ENCODE assay signal across 12 cellular contexts in genomic region chr15:85403745-85404144, GRCh38. TPM values are rescaled to one million over a fixed set of nuclear protein-coding genes. Genes with fewer than 3 reads are reported as not detected.
DNase-seq lines count a peak whose midpoint lies in the region; ATAC-seq and TF ChIP-seq lines count a peak whose summit lies in the region.
"Had no signal": no experiment of that assay in that cellular context is flagged by ENCODE, and none has a peak within 500 bp of the region (broad histone marks: within the 10 kb centered on the region; RNA-seq: fewer than 3 reads in every experiment).

No MANE protein-coding gene starts in this region.

- ATAC-seq in left lung = peak; percentile 39
- ATAC-seq in GM21619 (IDR thresholded peaks at IDR 0.05; ENCODE audit: unreplicated experiment) = no peak
- no peak for ATAC-seq in body of pancreas

- in situ Hi-C loops in astrocyte of the spinal cord (cut with HindIII; ENCODE audit: low sequenced_read_pairs) = no loop called here

- H3K27ac ChIP-seq in HEK293 (ENCODE audit: extremely low read depth, low read depth, low read length) (no peak overlapping the region), left lung (peak overlapping the region in 1 of 2 donors; percentile 9), body of pancreas (no peak overlapping the region)
- H3K27ac ChIP-seq: C4-2B had no signal

- no peaks in the 10 kb centered on the region for H3K27me3 Mint-ChIP-seq in mesothelial cell of epicardium (ENCODE audit: low read depth)

- POLR2A ChIA-PET in HEK293 (lab: Yijun Ruan, JAX) = interaction anchor here (0.6 to 3.5 kb wide), 4 partner anchors 9 to 67 kb away, joined by 3 to 21 read pairs (median 6); partner anchors contain the start of gene AKAP13

- H3K4me3 Mint-ChIP-seq in mesothelial cell of epicardium = no peak overlapping the region

- H3K27me3 ChIP-seq in left lung (no peaks in the 10 kb centered on the region), body of pancreas (no peaks in the 10 kb centered on the region)

- DNase-seq in AG08395 (ENCODE audit: low spot score) (peak; percentile 36), astrocyte of the spinal cord (ENCODE audit: low read depth, low spot score) (peak; percentile 48), left lung (no peak), mesothelial cell of epicardium (ENCODE audit: low spot score in 2 of 2, unreplicated experiment in 2 of 2) (no peak), iPS-NIHi11 (ENCODE audit: low spot score) (no peak), body of pancreas (no peak)
- DNase-seq: activated CD8-positive, alpha-beta memory T cell treated with anti-CD3 and anti-CD28 coated beads, Interleukin-2, amount 50 U/mL, for 48 hours; NCI-H1417 treated with DMSO at 0.1 percent for 48 hours had no signal

- H3K4me1 ChIP-seq in HEK293 (ENCODE audit: control insufficient read depth, insufficient read depth, low read length) = peaks cover 62% of the 10 kb centered on the region
- peaks cover 45 to 71% of the 10 kb centered on the region in 2 donors for H3K4me1 ChIP-seq in left lung
- H3K4me1 ChIP-seq in body of pancreas = peaks cover 31% of the 10 kb centered on the region

- H3K27ac Mint-ChIP-seq in mesothelial cell of epicardium = no peak overlapping the region

- TF ChIP-seq CTCF in HEK293 (tag by site-specific recombination; IDR thresholded peaks at IDR 0.05) = no peak
- TF ChIP-seq CTCF in astrocyte of the spinal cord (IDR thresholded peaks at IDR 0.05; ENCODE audit: low read depth, low read length) = no peak
- no peak for TF ChIP-seq CTCF in left lung (IDR thresholded peaks at IDR 0.05)
- TF ChIP-seq CTCF in mesothelial cell of epicardium (IDR thresholded peaks at IDR 0.05; ENCODE audit: unreplicated experiment) = no peak
- TF ChIP-seq CTCF in body of pancreas (IDR thresholded peaks at IDR 0.05) = no peak

- H3K9me3 ChIP-seq in HEK293 (ENCODE audit: control insufficient read depth, insufficient read depth, low read depth, low read length) = no peaks in the 10 kb centered on the region
- H3K9me3 ChIP-seq in left lung = no peaks in the 10 kb centered on the region
- no peaks in the 10 kb centered on the region for H3K9me3 ChIP-seq in body of pancreas

- WGBS in body of pancreas, 2 donors = 91 to 96% methylated on average over 5 of the region's 5 CpGs

- H3K36me3 ChIP-seq in HEK293 (ENCODE audit: control insufficient read depth in 2 of 2, insufficient read depth in 1 of 2, low read length in 2 of 2) (no peaks in the 10 kb centered on the region; a peak in 1 of 3 replicates), left lung (no peaks in the 10 kb centered on the region), body of pancreas (replicated peaks in 1 of 2; ENCODE audit: insufficient read depth in 1 of 2, low read depth in 2 of 2) (no peaks in the 10 kb centered on the region)

- no peak for TF ChIP-seq POLR2A in body of pancreas (IDR thresholded peaks at IDR 0.05)

- intact Hi-C loops in left lung (cut with DNase I) (no loop called here), body of pancreas (cut with DNase I) (no loop called here)

- CTCF ChIA-PET in HEK293 (lab: Yijun Ruan, JAX) = interaction anchor here (1.1 to 2.3 kb wide), 5 partner anchors 9 to 108 kb away, joined by 3 to 10 read pairs (median 7); no protein-coding TSS in a partner anchor

- H3K4me1 Mint-ChIP-seq in mesothelial cell of epicardium = peaks cover 36% of the 10 kb centered on the region

- H3K9me3 Mint-ChIP-seq in mesothelial cell of epicardium = peaks cover 4% of the 10 kb centered on the region

- H3K36me3 Mint-ChIP-seq in mesothelial cell of epicardium = peaks cover 3% of the 10 kb centered on the region

- H3K4me3 ChIP-seq in HEK293 (ENCODE audit: low read depth, low read length) (no peak overlapping the region), astrocyte of the spinal cord (ENCODE audit: low read depth, low read length) (no peak overlapping the region), left lung (no peak overlapping the region), body of pancreas (no peak overlapping the region)
- H3K4me3 ChIP-seq: SK-N-MC had no signal

TF ChIP-seq in HEK293, 187 proteins besides CTCF, POLR2A, EP300 and RAD21:
- TF ChIP-seq ZNF16 (tag by site-specific recombination; IDR thresholded peaks at IDR 0.05; ENCODE audit: low read depth) (peak; percentile 49; the same call in 1 of the 2 replicates), ZNF248 (tag by site-specific recombination; IDR thresholded peaks at IDR 0.05) (no peak), ZNF660 (tag by site-specific recombination; IDR thresholded peaks at IDR 0.05) (0 out of 2 replicates have a peak, but pooled peaks have one; percentile 20), ZNF362 (tag by site-specific recombination; IDR thresholded peaks at IDR 0.05) (peak; percentile 51; the same call in 1 of the 2 replicates), ZNF792 (tag by site-specific recombination; IDR thresholded peaks at IDR 0.05) (no peak), ZBTB10 (tag by site-specific recombination; IDR thresholded peaks at IDR 0.05) (no peak), ZNF280C (tag by site-specific recombination; IDR thresholded peaks at IDR 0.05) (no peak), ZNF221 (tag by site-specific recombination; IDR thresholded peaks at IDR 0.05; ENCODE audit: borderline replicate concordance) (no peak), ZNF174 (tag by site-specific recombination; IDR thresholded peaks at IDR 0.05) (no peak), KLF7 (tag by site-specific recombination; IDR thresholded peaks at IDR 0.05; ENCODE audit: borderline replicate concordance) (no peak)

RNA-seq across cellular contexts. Expression of gene AKAP13, which starts 23.3 kb away (rescaled TPM):
- total RNA-seq in left lung = 100 to 1,000 TPM; 300 to 346 TPM
- 105 to 110 TPM (median 109 TPM) in 3 replicates for total RNA-seq in mesothelial cell of epicardium
- total RNA-seq in body of pancreas = 100 to 1,000 TPM; 102 to 160 TPM

Comparison
In these comparisons a context has a peak if more than half of its experiments do, and no peak if none do; other contexts are left out.
1. DNase-seq: peak in AG08395 (single experiment) and astrocyte of the spinal cord (single experiment); none in left lung (0 of 2), mesothelial cell of epicardium (0 of 2), iPS-NIHi11 (single experiment) and body of pancreas (0 of 4).